Comparison of ENCODE assay signal across 33 cellular contexts in the genomic region with DNA sequence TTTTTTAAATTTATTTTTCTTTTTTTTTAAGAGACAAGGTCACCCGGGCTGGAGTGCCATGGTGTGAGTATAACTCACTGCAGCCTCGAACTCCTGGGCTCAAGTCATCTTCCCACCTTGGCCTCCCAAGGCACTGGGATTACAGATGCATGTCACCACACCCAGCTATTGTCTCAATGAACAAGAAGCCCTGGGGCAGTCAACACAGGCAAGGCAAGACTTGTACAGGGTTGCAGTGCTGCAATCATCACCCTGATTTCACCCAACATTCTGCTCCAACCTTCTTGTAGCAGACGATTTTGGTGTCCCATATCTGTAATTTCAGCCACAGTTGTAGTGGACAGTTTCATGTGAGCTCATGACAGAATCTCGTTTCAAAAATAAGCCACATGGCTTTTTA.
"Had no signal": no experiment of that assay in that cellular context is flagged by ENCODE, and none has a peak within 500 bp of the region (broad histone marks: within the 10 kb centered on the region; RNA-seq: fewer than 3 reads in every experiment).

No MANE protein-coding gene starts in this region.

- H3K27ac Mint-ChIP-seq: activated B cell treated with CpG ODN at 0.5 μM for 24 hours; activated CD4-positive, alpha-beta memory T cell treated with anti-CD3 and anti-CD28 coated beads for 36 hours; activated naive CD4-positive, alpha-beta T cell treated with anti-CD3 and anti-CD28 coated beads, Interleukin-2, amount 10 ng/mL, durations not matched to agents 7 days and 5 days; activated naive CD8-positive, alpha-beta T cell; activated naive CD8-positive, alpha-beta T cell treated with anti-CD3 and anti-CD28 coated beads, Interleukin-2, amount 50 U/mL, for 24 hours; brain; T-cell; T-helper 17 cell had no signal

- DNase-seq: activated B cell treated with CpG ODN at 0.5 μM for 24 hours; activated CD4-positive, alpha-beta memory T cell treated with anti-CD3 and anti-CD28 coated beads for 36 hours; activated CD4-positive, alpha-beta T cell treated with anti-CD3 and anti-CD28 coated beads for 4 hours; activated CD4-positive, alpha-beta T cell treated with anti-CD3 and anti-CD28 coated beads, Interleukin-2, amount 50 U/mL, for 1 hour; activated CD4-positive, CD25-positive, alpha-beta regulatory T cell treated with anti-CD3 and anti-CD28 coated beads, Interleukin-2, amount 50 U/mL, for 72 hours; activated CD8-positive, alpha-beta memory T cell treated with anti-CD3 and anti-CD28 coated beads, Interleukin-2, amount 50 U/mL, for 4 hours; activated effector memory CD4-positive, alpha-beta T cell treated with Interleukin-2 at 50 U/mL for 16 hours; activated naive CD4-positive, alpha-beta T cell treated with anti-CD3 and anti-CD28 coated beads, Interleukin-2, amount 10 ng/mL, durations not matched to agents 7 days and 5 days; activated naive CD8-positive, alpha-beta T cell treated with anti-CD3 and anti-CD28 coated beads, Interleukin-2, amount 50 U/mL, for 24 hours; activated T-cell treated with anti-CD3 and anti-CD28 coated beads for 4 hours; activated T-cell treated with anti-CD3 and anti-CD28 coated beads, Interleukin-2, amount 50 U/mL, for 4 hours; anterior cingulate cortex; Kasumi-1; KG1; MM.1S; MV-4-11; NCI-H1092; NCI-H1436 treated with DMSO at 0.1 percent for 48 hours; NCI-H1694 treated with DMSO at 0.1 percent for 48 hours; NCI-H2029; NCI-H510A; NCI-H526; NCI-H774; SIG-M5; T-cell; T-helper 17 cell had no signal

- H3K4me1 Mint-ChIP-seq: activated B cell treated with CpG ODN at 0.5 μM for 24 hours; activated naive CD4-positive, alpha-beta T cell treated with anti-CD3 and anti-CD28 coated beads, Interleukin-2, amount 10 ng/mL, durations not matched to agents 7 days and 5 days; activated naive CD8-positive, alpha-beta T cell treated with anti-CD3 and anti-CD28 coated beads, Interleukin-2, amount 50 U/mL, for 24 hours; brain; T-cell; T-helper 17 cell had no signal

- H3K27me3 Mint-ChIP-seq: activated naive CD4-positive, alpha-beta T cell treated with anti-CD3 and anti-CD28 coated beads, Interleukin-2, amount 10 ng/mL, durations not matched to agents 7 days and 5 days; activated naive CD8-positive, alpha-beta T cell; activated naive CD8-positive, alpha-beta T cell treated with anti-CD3 and anti-CD28 coated beads, Interleukin-2, amount 50 U/mL, for 24 hours had no signal

- H3K36me3 Mint-ChIP-seq: activated CD4-positive, alpha-beta memory T cell treated with anti-CD3 and anti-CD28 coated beads for 36 hours; activated naive CD4-positive, alpha-beta T cell treated with anti-CD3 and anti-CD28 coated beads, Interleukin-2, amount 10 ng/mL, durations not matched to agents 7 days and 5 days; activated naive CD8-positive, alpha-beta T cell; brain; T-cell had no signal

- H3K27me3 ChIP-seq: cardiac muscle cell had no signal

- H3K4me3 ChIP-seq: cardiac muscle cell had no signal

- H3K4me3 Mint-ChIP-seq: activated B cell treated with CpG ODN at 0.5 μM for 24 hours; activated CD4-positive, alpha-beta memory T cell treated with anti-CD3 and anti-CD28 coated beads for 36 hours; activated naive CD4-positive, alpha-beta T cell treated with anti-CD3 and anti-CD28 coated beads, Interleukin-2, amount 10 ng/mL, durations not matched to agents 7 days and 5 days; activated naive CD8-positive, alpha-beta T cell; activated naive CD8-positive, alpha-beta T cell treated with anti-CD3 and anti-CD28 coated beads, Interleukin-2, amount 50 U/mL, for 24 hours; activated T-cell treated with anti-CD3 and anti-CD28 coated beads, Interleukin-2, amount 50 U/mL, for 4 hours; brain; T-cell; T-helper 17 cell had no signal

- ATAC-seq: activated naive CD8-positive, alpha-beta T cell treated with anti-CD3 and anti-CD28 coated beads, Interleukin-2, amount 50 U/mL, for 24 hours; activated T-cell treated with anti-CD3 and anti-CD28 coated beads, Interleukin-2, amount 50 U/mL, for 4 hours; Panc1; Right ventricle myocardium inferior; SK-N-SH treated with all-trans-retinoic acid at 6 μM for 48 hours; T-cell; T-helper 17 cell had no signal

- H3K9me3 Mint-ChIP-seq: activated B cell treated with CpG ODN at 0.5 μM for 24 hours; activated CD4-positive, alpha-beta memory T cell treated with anti-CD3 and anti-CD28 coated beads for 36 hours; activated naive CD8-positive, alpha-beta T cell treated with anti-CD3 and anti-CD28 coated beads, Interleukin-2, amount 50 U/mL, for 24 hours had no signal

- H3K36me3 ChIP-seq: cardiac muscle cell had no signal

- H3K27ac ChIP-seq: cardiac muscle cell, VCaP had no signal
